9 cellular contexts compared by ENCODE assay signal in the genomic region with DNA sequence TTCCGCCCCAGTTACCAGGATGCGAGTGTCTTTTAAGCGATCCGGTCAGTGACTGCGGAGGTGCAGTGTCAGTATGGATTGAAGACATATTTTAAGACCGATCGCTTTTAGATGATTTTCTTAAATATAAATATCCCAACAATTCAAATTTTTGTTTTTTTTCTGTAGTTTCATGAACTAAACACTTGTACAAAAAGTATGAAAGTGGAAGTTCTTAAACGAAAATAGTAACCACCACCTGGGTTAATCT. TPM values are rescaled to one million over a fixed set of nuclear protein-coding genes. Genes with fewer than 3 reads are reported as not detected.
A peak's percentile ranks its signal among the peaks of the same experiment; 100 is the strongest.
DNase-seq lines count a peak whose midpoint lies in the region; ATAC-seq and TF ChIP-seq lines count a peak whose summit lies in the region.
"Had no signal": no experiment of that assay in that cellular context is flagged by ENCODE, and none has a peak within 500 bp of the region (broad histone marks: within the 10 kb centered on the region; RNA-seq: fewer than 3 reads in every experiment).

No MANE protein-coding gene starts in this region.

- H3K4me3 ChIP-seq in iPS-20b (ENCODE audit: low read length) (peak overlapping the region; percentile 80), suprapubic skin (peak overlapping the region; percentile 84)

- peak overlapping the region; percentile 88 for H3K4me3 Mint-ChIP-seq in activated CD8-positive, alpha-beta T cell treated with anti-CD3 and anti-CD28 coated beads, Interleukin-2, amount 10 ng/mL, durations not matched to agents 7 days and 5 days

- POLR2A ChIA-PET in activated CD8-positive, alpha-beta T cell treated with anti-CD3 and anti-CD28 coated beads, Interleukin-2, amount 10 ng/mL, durations not matched to agents 7 days and 5 days (lab: Charles Lee) = interaction anchor here (0.9 to 2.3 kb wide), 4 partner anchors 8 to 785 kb away, joined by 3 to 10 read pairs (median 6); no protein-coding TSS in a partner anchor

- H3K4me1 ChIP-seq in iPS-20b (ENCODE audit: insufficient read depth, low read length) = peaks cover 22% of the 10 kb centered on the region; the same call in 1 of the 2 replicates
- peaks cover 35% of the 10 kb centered on the region for H3K4me1 ChIP-seq in suprapubic skin

- peaks cover 73% of the 10 kb centered on the region for H3K27me3 ChIP-seq in iPS-20b (ENCODE audit: insufficient read depth, low read length)
- H3K27me3 ChIP-seq in suprapubic skin = peaks cover 2% of the 10 kb centered on the region

- H3K27me3 Mint-ChIP-seq in activated CD8-positive, alpha-beta T cell treated with anti-CD3 and anti-CD28 coated beads, Interleukin-2, amount 10 ng/mL, durations not matched to agents 7 days and 5 days (ENCODE audit: low read depth) = peaks cover 16% of the 10 kb centered on the region

- ATAC-seq in activated CD8-positive, alpha-beta T cell treated with anti-CD3 and anti-CD28 coated beads, Interleukin-2, amount 10 ng/mL, durations not matched to agents 7 days and 5 days = no peak

- TF ChIP-seq CTCF in suprapubic skin (IDR thresholded peaks at IDR 0.05) = no peak

- H3K4me1 Mint-ChIP-seq in activated CD8-positive, alpha-beta T cell treated with anti-CD3 and anti-CD28 coated beads, Interleukin-2, amount 10 ng/mL, durations not matched to agents 7 days and 5 days (ENCODE audit: low read depth) = peaks cover 36% of the 10 kb centered on the region

- CTCF ChIA-PET in activated CD8-positive, alpha-beta T cell treated with anti-CD3 and anti-CD28 coated beads, Interleukin-2, amount 10 ng/mL, durations not matched to agents 7 days and 5 days (lab: Charles Lee) = interaction anchor here (1.0 to 1.5 kb wide), 3 partner anchors 9 to 314 kb away, joined by 3 to 5 read pairs (median 4); partner anchors contain the start of gene DNAJC1

- H3K9me3 ChIP-seq in iPS-20b (ENCODE audit: insufficient read depth, low read depth, low read length) = no peaks in the 10 kb centered on the region
- H3K9me3 ChIP-seq in suprapubic skin = no peaks in the 10 kb centered on the region

- no peak for TF ChIP-seq EP300 in suprapubic skin (IDR thresholded peaks at IDR 0.05)

- no peak for TF ChIP-seq POLR2A in suprapubic skin (IDR thresholded peaks at IDR 0.05)

- H3K27ac ChIP-seq in iPS-20b (ENCODE audit: low read length) = no peak overlapping the region
- peak overlapping the region; percentile 92 for H3K27ac ChIP-seq in suprapubic skin

- no peaks in the 10 kb centered on the region for H3K9me3 Mint-ChIP-seq in activated CD8-positive, alpha-beta T cell treated with anti-CD3 and anti-CD28 coated beads, Interleukin-2, amount 10 ng/mL, durations not matched to agents 7 days and 5 days (ENCODE audit: insufficient read depth)

- H3K36me3 ChIP-seq in iPS-20b (ENCODE audit: insufficient read depth, low read depth, low read length) = no peaks in the 10 kb centered on the region
- no peaks in the 10 kb centered on the region for H3K36me3 ChIP-seq in suprapubic skin

- peak; percentile 37 for DNase-seq in activated CD4-positive, alpha-beta T cell treated with anti-CD3 and anti-CD28 coated beads for 48 hours
- no peak for DNase-seq in activated CD4-positive, alpha-beta T cell treated with anti-CD3 and anti-CD28 coated beads, Interleukin-2, amount 50 U/mL, for 1 hour
- no peak for DNase-seq in activated CD8-positive, alpha-beta T cell treated with anti-CD3 and anti-CD28 coated beads, Interleukin-2, amount 10 ng/mL, durations not matched to agents 7 days and 5 days
- DNase-seq in suprapubic skin (ENCODE audit: low spot score in 2 of 2) = no peak
- DNase-seq in NCI-H82 (lab: John Stamatoyannopoulos, UW) = no peak
- no peak for DNase-seq in stimulated activated CD4-positive, alpha-beta T cell treated with anti-CD3 and anti-CD28 coated beads, Interleukin-2, amount 100 ng/mL, for 24 hours
- no peak for DNase-seq in midbrain (lab: John Stamatoyannopoulos, UW)

- peak overlapping the region; percentile 87 for H3K27ac Mint-ChIP-seq in activated CD8-positive, alpha-beta T cell treated with anti-CD3 and anti-CD28 coated beads, Interleukin-2, amount 10 ng/mL, durations not matched to agents 7 days and 5 days

- peaks cover 15% of the 10 kb centered on the region for H3K36me3 Mint-ChIP-seq in activated CD8-positive, alpha-beta T cell treated with anti-CD3 and anti-CD28 coated beads, Interleukin-2, amount 10 ng/mL, durations not matched to agents 7 days and 5 days (ENCODE audit: low read depth)

- H3K9ac ChIP-seq in iPS-20b (ENCODE audit: low read depth, low read length) = peak overlapping the region; percentile 16; the same call in 1 of the 2 replicates

- WGBS in suprapubic skin = 14% methylated on average over 8 of the region's 8 CpGs

RNA-seq across cellular contexts. Expression of gene COMMD3, which starts 0.9 kb away (rescaled TPM):
- total RNA-seq in activated CD8-positive, alpha-beta T cell treated with anti-CD3 and anti-CD28 coated beads, Interleukin-2, amount 10 ng/mL, durations not matched to agents 7 days and 5 days = 10 to 100 TPM; 59.7 to 63.3 TPM
- 10 to 100 TPM; 32.9 to 46.7 (median 37.1) TPM for total RNA-seq in suprapubic skin

RNA-seq across cellular contexts. Expression of gene BMI1, which starts 3.9 kb away (rescaled TPM):
- total RNA-seq in activated CD8-positive, alpha-beta T cell treated with anti-CD3 and anti-CD28 coated beads, Interleukin-2, amount 10 ng/mL, durations not matched to agents 7 days and 5 days = 10 to 100 TPM; 26.2 to 26.4 TPM
- total RNA-seq in suprapubic skin = 10 to 100 TPM; 24.4 to 55.3 (median 38.5) TPM

RNA-seq across cellular contexts. Expression of gene SPAG6, which starts 28.2 kb away (rescaled TPM):
- total RNA-seq in activated CD8-positive, alpha-beta T cell treated with anti-CD3 and anti-CD28 coated beads, Interleukin-2, amount 10 ng/mL, durations not matched to agents 7 days and 5 days = under 1 TPM; 0.70 to 0.90 TPM
- 1 to 10 TPM in 1 of 4 donors, under 1 TPM in 2, not detected in 1; 0.34 to 1.1 (median 0.72) TPM for total RNA-seq in suprapubic skin
- total RNA-seq: SK-MEL-5 had no signal
